In the genomic region with DNA sequence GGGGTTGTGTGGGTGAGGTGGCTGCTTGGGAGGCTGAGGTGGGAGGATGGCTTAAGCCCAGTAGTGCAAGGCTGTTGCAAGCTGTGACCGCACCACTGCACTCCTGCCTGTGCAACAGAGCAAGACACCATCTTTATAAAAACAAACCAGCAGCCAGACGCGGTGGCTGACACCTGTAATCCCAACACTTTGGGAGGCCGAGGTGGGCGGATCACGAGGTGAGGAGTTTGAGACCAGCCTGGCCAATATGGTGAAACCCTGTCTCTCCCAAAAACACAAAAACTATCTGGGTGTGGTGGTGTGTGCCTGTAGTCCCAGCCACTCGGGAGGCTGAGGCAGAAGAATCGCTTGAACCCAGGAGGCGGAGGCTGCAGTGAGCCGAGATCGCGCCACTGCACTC, we compare ENCODE assay signal across 10 cellular contexts. TPM values are rescaled to one million over a fixed set of nuclear protein-coding genes. Genes with fewer than 3 reads are reported as not detected.
"Had no signal": no experiment of that assay in that cellular context is flagged by ENCODE, and none has a peak within 500 bp of the region (broad histone marks: within the 10 kb centered on the region; RNA-seq: fewer than 3 reads in every experiment).

No MANE protein-coding gene starts in this region.

RNA-seq across cellular contexts. Expression of gene PRND, which starts 14.8 kb away (rescaled TPM):
- total RNA-seq: OCI-LY7, PC-3, PC-9, Peyer's patch, Right ventricle myocardium inferior, Right ventricle myocardium superior, SJCRH30, SJSA1, SK-MEL-5 had no signal
- polyA plus RNA-seq: SK-N-SH had no signal
